ENCODE assay signal across 17 cellular contexts in the genomic region with DNA sequence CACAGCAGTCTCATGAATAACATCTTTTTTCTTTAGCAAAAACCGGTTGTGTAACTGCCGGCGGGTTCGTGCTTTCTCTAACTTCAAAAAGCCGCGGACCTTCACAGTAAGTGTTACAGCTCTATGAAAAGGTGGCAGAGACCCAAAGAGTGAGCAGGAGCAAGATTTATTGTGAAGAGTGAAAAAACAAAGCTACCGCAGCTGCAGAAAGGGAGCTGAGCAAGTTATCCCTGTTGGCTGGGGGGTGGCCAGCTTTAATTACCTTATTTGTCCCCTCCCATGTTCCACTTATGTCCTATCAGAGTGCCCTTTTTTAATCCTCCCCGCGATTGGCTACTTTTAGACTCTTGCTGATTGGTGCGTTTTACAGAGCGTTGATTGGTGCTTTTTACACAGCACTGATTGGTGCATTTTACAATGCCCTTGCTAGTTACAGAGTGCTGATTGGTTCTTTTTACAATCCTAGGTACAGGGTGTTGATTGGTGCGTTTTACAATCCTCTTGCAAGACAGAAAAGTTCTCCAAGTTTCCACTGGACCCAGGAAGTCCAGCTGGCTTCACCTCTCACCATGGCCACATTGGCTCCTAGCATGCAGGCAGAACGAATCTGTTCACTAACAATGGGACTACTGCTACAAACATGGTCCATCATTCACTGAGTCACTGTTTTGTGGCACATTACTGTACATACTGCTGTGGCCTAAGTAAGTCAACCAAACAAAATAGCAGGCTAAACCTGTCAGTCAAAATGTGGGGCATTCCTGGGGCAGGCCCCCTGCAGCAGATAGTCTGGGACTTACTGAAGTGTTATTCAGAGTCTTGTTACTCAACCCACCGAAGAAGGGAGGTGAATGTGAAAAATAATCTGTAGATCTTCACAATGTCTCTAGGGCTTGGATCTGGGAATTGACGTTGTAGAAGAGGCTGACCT. TPM values are rescaled to one million over a fixed set of nuclear protein-coding genes. Genes with fewer than 3 reads are reported as not detected.
DNase-seq lines count a peak whose midpoint lies in the region; ATAC-seq, FAIRE-seq and TF ChIP-seq lines count a peak whose summit lies in the region.
"Had no signal": no experiment of that assay in that cellular context is flagged by ENCODE, and none has a peak within 500 bp of the region (broad histone marks: within the 10 kb centered on the region; RNA-seq: fewer than 3 reads in every experiment).

No MANE protein-coding gene starts in this region.

- H3K36me3 ChIP-seq in GM12878 (ENCODE audit: control insufficient read depth in 2 of 2, insufficient read depth in 2 of 2, low read length in 1 of 2) (no peaks in the 10 kb centered on the region), spleen (no peaks in the 10 kb centered on the region)
- no peaks in the 10 kb centered on the region for H3K36me3 ChIP-seq in naive thymus-derived CD4-positive, alpha-beta T cell (ENCODE audit: control insufficient read depth in 2 of 3, insufficient read depth in 3 of 3, low read length in 3 of 3)

- TF ChIP-seq POLR2A in GM12878 (IDR thresholded peaks at IDR 0.05; ENCODE audit: low read depth, low read length) (no peak), spleen (IDR thresholded peaks at IDR 0.05) (no peak)

- SMC1A ChIA-PET in GM12878 (lab: Charles Lee; ENCODE audit: uncharacterized antibody, unreplicated experiment) = interaction anchor here (0.6 to 7.7 kb wide), 33 partner anchors 8 to 1543 kb away, joined by 3 to 93 read pairs (median 7); partner anchors contain the start of gene MYLIP

- H3K36me3 Mint-ChIP-seq in stimulated activated naive CD8-positive, alpha-beta T cell treated with anti-CD3 and anti-CD28 coated beads, Interleukin-15, Interleukin-2, amounts not matched to agents 100 ng/mL and 50 ng/mL, for 24 hours (ENCODE audit: low read depth) = peaks cover under 1% of the 10 kb centered on the region
- H3K36me3 Mint-ChIP-seq in naive thymus-derived CD4-positive, alpha-beta T cell = peaks cover 0 to 31% (median 9%) of the 10 kb centered on the region in 5 donors
- H3K36me3 Mint-ChIP-seq: stimulated activated naive B cell treated with anti-CD40 and anti-IgM and Interleukin-4, amounts not matched to agents 10 μg/mL and 1 μg/mL and 100 μg/mL, for 72 hours had no signal

- H3K4me2 ChIP-seq in GM12878 (ENCODE audit: control insufficient read depth, insufficient read depth) = no peak overlapping the region

- no peaks in the 10 kb centered on the region; the same call in 2 of the 3 replicates for H3K9me3 ChIP-seq in GM12878 (replicated peaks; ENCODE audit: control insufficient read depth, insufficient read depth, low read length)
- peaks cover 0 to 31% (median 11%) of the 10 kb centered on the region in 3 experiments for H3K9me3 ChIP-seq in naive thymus-derived CD4-positive, alpha-beta T cell (ENCODE audit: control insufficient read depth in 2 of 3, low read length in 3 of 3)
- H3K9me3 ChIP-seq in spleen = peaks cover 0 to 18% (median 9%) of the 10 kb centered on the region in 8 donors

- DNase-seq in stimulated activated naive CD8-positive, alpha-beta T cell treated with anti-CD3 and anti-CD28 coated beads, Interleukin-15, Interleukin-2, amounts not matched to agents 100 U/mL and 50 U/mL, for 24 hours = no peak
- DNase-seq in GM12878 (ENCODE audit: low read depth, low spot score) (no peak), spleen (no peak), NCI-H146 (lab: John Stamatoyannopoulos, UW) (no peak)
- no peak for DNase-seq in naive thymus-derived CD4-positive, alpha-beta T cell
- DNase-seq: activated CD4-positive, CD25-positive, alpha-beta regulatory T cell treated with anti-CD3 and anti-CD28 coated beads, Interleukin-2, amount 50 U/mL, for 72 hours; activated T-cell treated with anti-CD3 and anti-CD28 coated beads, Interleukin-2, amount 50 U/mL, for 24 hours; anterior cingulate cortex; GF-D8; NCI-H1092; stimulated activated naive B cell treated with anti-CD40 and anti-IgM and Interleukin-4, amounts not matched to agents 10 μg/mL and 1 μg/mL and 100 μg/mL, for 72 hours; T-helper 17 cell had no signal

- peak overlapping the region; percentile 45 for H3K27ac Mint-ChIP-seq in stimulated activated naive CD8-positive, alpha-beta T cell treated with anti-CD3 and anti-CD28 coated beads, Interleukin-15, Interleukin-2, amounts not matched to agents 100 ng/mL and 50 ng/mL, for 24 hours
- H3K27ac Mint-ChIP-seq in naive thymus-derived CD4-positive, alpha-beta T cell = peak overlapping the region in 8 of 9 donors; percentile 10 to 88 (median 62)
- H3K27ac Mint-ChIP-seq: activated T-cell treated with anti-CD3 and anti-CD28 coated beads, Interleukin-2, amount 50 U/mL, for 24 hours; stimulated activated naive B cell treated with anti-CD40 and anti-IgM and Interleukin-4, amounts not matched to agents 10 μg/mL and 1 μg/mL and 100 μg/mL, for 72 hours had no signal

- no TSS peak for BruUV-seq in GM12878 (replicated peaks; lab: Mats Ljungman, UMichigan)

- no peak overlapping the region for H3K27ac ChIP-seq in GM12878 (ENCODE audit: control insufficient read depth, insufficient read depth)
- no peak overlapping the region for H3K27ac ChIP-seq in naive thymus-derived CD4-positive, alpha-beta T cell (ENCODE audit: low read depth, low read length)
- no peak overlapping the region for H3K27ac ChIP-seq in spleen

- no peak overlapping the region for H3K4me3 ChIP-seq in GM12878
- H3K4me3 ChIP-seq in naive thymus-derived CD4-positive, alpha-beta T cell (ENCODE audit: low read length) = no peak overlapping the region
- H3K4me3 ChIP-seq in spleen = no peak overlapping the region

- peak overlapping the region; percentile 1 for H3K4me3 Mint-ChIP-seq in stimulated activated naive CD8-positive, alpha-beta T cell treated with anti-CD3 and anti-CD28 coated beads, Interleukin-15, Interleukin-2, amounts not matched to agents 100 ng/mL and 50 ng/mL, for 24 hours
- H3K4me3 Mint-ChIP-seq in naive thymus-derived CD4-positive, alpha-beta T cell = peak overlapping the region in 5 of 10 donors; percentile 37 to 48 (median 39)
- H3K4me3 Mint-ChIP-seq: activated T-cell treated with anti-CD3 and anti-CD28 coated beads, Interleukin-2, amount 50 U/mL, for 24 hours; stimulated activated naive B cell treated with anti-CD40 and anti-IgM and Interleukin-4, amounts not matched to agents 10 μg/mL and 1 μg/mL and 100 μg/mL, for 72 hours; T-helper 17 cell had no signal

- RAD21 ChIA-PET in GM12878 (lab: Charles Lee; ENCODE audit: unreplicated experiment) = interaction anchor here (1.1 to 5.8 kb wide), 25 partner anchors 11 to 556 kb away, joined by 3 to 129 read pairs (median 8); partner anchors contain the start of gene MYLIP

- intact Hi-C loops in GM12878 (cut with micrococcal nuclease; ENCODE audit: unreplicated experiment) = loop anchor here (2.0 kb wide), 2 partner anchors 23 to 53 kb away; partner anchors contain the start of gene MYLIP
- intact Hi-C loops in naive thymus-derived CD4-positive, alpha-beta T cell (cut with micrococcal nuclease) = loop anchor here (5.0 to 10.0 kb wide), 2 partner anchors 187 to 279 kb away; no protein-coding TSS in a partner anchor
- intact Hi-C loops in spleen (cut with DNase I; ENCODE audit: low total_unique reads) = loop anchor here (5.0 to 10.0 kb wide), 2 partner anchors 57 to 489 kb away; partner anchors contain the start of gene MYLIP

- H3K9me3 Mint-ChIP-seq in stimulated activated naive CD8-positive, alpha-beta T cell treated with anti-CD3 and anti-CD28 coated beads, Interleukin-15, Interleukin-2, amounts not matched to agents 100 ng/mL and 50 ng/mL, for 24 hours = peaks cover 15% of the 10 kb centered on the region
- H3K9me3 Mint-ChIP-seq in naive thymus-derived CD4-positive, alpha-beta T cell = peaks cover 2 to 51% (median 23%) of the 10 kb centered on the region in 11 donors

- CTCF ChIA-PET in GM12878 (lab: Yijun Ruan, JAX) = interaction anchor here (1.0 to 3.9 kb wide), 32 partner anchors 9 to 659 kb away, joined by 3 to 130 read pairs (median 10); partner anchors contain the start of gene MYLIP
- CTCF ChIA-PET in naive thymus-derived CD4-positive, alpha-beta T cell (lab: Charles Lee) = interaction anchor here (0.6 to 9.1 kb wide), 6 partner anchors 45 to 735 kb away, joined by 3 to 77 read pairs (median 4); partner anchors contain the start of gene MYLIP

- H3K79me2 ChIP-seq in GM12878 (ENCODE audit: control insufficient read depth, insufficient read depth, low read length) = no peaks in the 10 kb centered on the region

- H3K4me1 ChIP-seq in GM12878 (ENCODE audit: control insufficient read depth, insufficient read depth, low read length) (no peaks in the 10 kb centered on the region), spleen (peaks cover 0 to 23% (median 7%) of the 10 kb centered on the region in 6 donors)
- H3K4me1 ChIP-seq in naive thymus-derived CD4-positive, alpha-beta T cell (ENCODE audit: control insufficient read depth in 2 of 2, insufficient read depth in 2 of 2, low read length in 2 of 2) = peaks cover 10 to 21% of the 10 kb centered on the region in 2 donors

- H3K27me3 ChIP-seq in GM12878 (replicated peaks in 1 of 2; ENCODE audit: control insufficient read depth in 2 of 2, insufficient read depth in 2 of 2, low read length in 1 of 2) (no peaks in the 10 kb centered on the region), spleen (replicated peaks in 1 of 7) (peaks cover 0 to 7% (median 0%) of the 10 kb centered on the region in 7 donors)
- no peaks in the 10 kb centered on the region for H3K27me3 ChIP-seq in naive thymus-derived CD4-positive, alpha-beta T cell (ENCODE audit: control insufficient read depth in 2 of 2, insufficient read depth in 2 of 2, low read length in 2 of 2)

- TF ChIP-seq EP300 in GM12878 (IDR thresholded peaks at IDR 0.05; ENCODE audit: borderline replicate concordance in 1 of 2, control insufficient read depth in 1 of 2, low read depth in 2 of 2, low read length in 2 of 2) = no peak

- no peak for TF ChIP-seq CTCF in GM12878 (IDR thresholded peaks at IDR 0.05 in 2 of 3, conservative IDR thresholded peaks at IDR 0.05 in 1 of 3; ENCODE audit: control insufficient read depth in 2 of 3, extremely low read depth in 1 of 3, insufficient read depth in 1 of 3, low read depth in 3 of 3, low read length in 3 of 3)
- TF ChIP-seq CTCF in spleen (IDR thresholded peaks at IDR 0.05 in 8 of 11, conservative IDR thresholded peaks at IDR 0.05 in 3 of 11) = no peak

- no peak overlapping the region for H2AFZ ChIP-seq in GM12878 (ENCODE audit: control insufficient read depth, low read depth, low read length)

- TF ChIP-seq RAD21 in GM12878 (IDR thresholded peaks at IDR 0.05; ENCODE audit: insufficient read depth, low read depth, low read length) = no peak

- no peaks in the 10 kb centered on the region for H4K20me1 ChIP-seq in GM12878 (ENCODE audit: control insufficient read depth, insufficient read depth)

- no peak overlapping the region for H3K9ac ChIP-seq in GM12878 (ENCODE audit: control insufficient read depth, insufficient read depth, low read length)

- ATAC-seq in stimulated activated naive CD8-positive, alpha-beta T cell treated with anti-CD3 and anti-CD28 coated beads, Interleukin-15, Interleukin-2, amounts not matched to agents 100 U/mL and 50 U/mL, for 24 hours = no peak
- ATAC-seq in GM12878 (peak; percentile 43), GM21529 (IDR thresholded peaks at IDR 0.05; ENCODE audit: unreplicated experiment) (no peak), HG02678 (IDR thresholded peaks at IDR 0.05; ENCODE audit: unreplicated experiment) (no peak)
- no peak for ATAC-seq in naive thymus-derived CD4-positive, alpha-beta T cell
- ATAC-seq: T-helper 17 cell had no signal

- H3K27me3 Mint-ChIP-seq in stimulated activated naive CD8-positive, alpha-beta T cell treated with anti-CD3 and anti-CD28 coated beads, Interleukin-15, Interleukin-2, amounts not matched to agents 100 ng/mL and 50 ng/mL, for 24 hours = no peaks in the 10 kb centered on the region
- H3K27me3 Mint-ChIP-seq in naive thymus-derived CD4-positive, alpha-beta T cell = peaks cover 0 to 7% (median 0%) of the 10 kb centered on the region in 5 donors
- H3K27me3 Mint-ChIP-seq: activated T-cell treated with anti-CD3 and anti-CD28 coated beads, Interleukin-2, amount 50 U/mL, for 24 hours had no signal

- peaks cover 23% of the 10 kb centered on the region for H3K4me1 Mint-ChIP-seq in stimulated activated naive CD8-positive, alpha-beta T cell treated with anti-CD3 and anti-CD28 coated beads, Interleukin-15, Interleukin-2, amounts not matched to agents 100 ng/mL and 50 ng/mL, for 24 hours (ENCODE audit: low read depth)
- peaks cover 5 to 55% (median 43%) of the 10 kb centered on the region in 7 donors for H3K4me1 Mint-ChIP-seq in naive thymus-derived CD4-positive, alpha-beta T cell

- 86% methylated on average over 15 of the region's 15 CpGs for WGBS in GM12878 (ENCODE audit: insufficient coverage, insufficient replicate concordance, low lambda C conversion rate, missing lambda C conversion rate)
- whole genome bisulfite sequencing in spleen, 5 donors = 87 to 98% (median 93%) methylated on average over 15 of the region's 15 CpGs

- in situ Hi-C loops in GM12878 (cut with MboI) = loop anchor here (5.0 kb wide), 1 partner anchor 489 kb away; no protein-coding TSS in a partner anchor

- no peak for FAIRE-seq in GM12878 (lab: Jason Lieb, UNC)
- FAIRE-seq: D721Med, endothelial cell of umbilical vein had no signal

- POLR2A ChIA-PET in GM12878 (lab: Charles Lee) = interaction anchor here (1.1 kb wide), 2 partner anchors 20 to 51 kb away, joined by 3 read pairs; no protein-coding TSS in a partner anchor
- POLR2A ChIA-PET in naive thymus-derived CD4-positive, alpha-beta T cell (lab: Charles Lee) = interaction anchor here (0.8 to 1.5 kb wide), 2 partner anchors 49 to 50 kb away, joined by 4 read pairs; no protein-coding TSS in a partner anchor

RNA-seq across cellular contexts. Expression of gene MYLIP, which starts 52.8 kb away (rescaled TPM):
- 123 and 131 TPM in 2 replicates for total RNA-seq in GM12878 (2013; cell fraction: nucleolus; rRNA removed)
- total RNA-seq in GM12878 (2014; rRNA removed) = 12.9 and 15.1 TPM in 2 replicates
- total RNA-seq in GM12878 (2014; rRNA removed; fragmentation: Illumina TruSeq; extraction: Trizol) = 12.8 and 13.0 TPM in 2 replicates
- total RNA-seq in GM12878 (2021) = 14.7 and 15.2 TPM in 2 replicates
- 10.8 TPM for polyA plus RNA-seq in GM12878 (2011; ENCODE audit: low read depth)
- polyA plus RNA-seq in GM12878 (2011; rRNA removed) = 122 and 123 TPM in 2 replicates
- 73.6 and 81.0 TPM in 2 replicates for polyA plus RNA-seq in GM12878 (2011; cell fraction: cytosol; rRNA removed)
- 120 and 147 TPM in 2 replicates for polyA plus RNA-seq in GM12878 (2011; cell fraction: nucleus; rRNA removed)
- polyA plus RNA-seq in GM12878 (2012) = 11.3 and 20.8 TPM in 2 replicates
- 12.3 and 13.0 TPM in 2 replicates for polyA plus RNA-seq in GM12878 (2014; fragmentation: Illumina TruSeq; extraction: Trizol)
- 1 to 10 TPM; 5.3 to 5.8 TPM for polyA plus RNA-seq in GM12878 (2014; fragmentation: Nextera tagmentation; extraction: Ambion mirVana)
- 14.1 and 16.5 TPM in 2 replicates for polyA plus RNA-seq in GM12878 (2014; rRNA removed)
- polyA plus RNA-seq in GM12878 (2016; fragmentation: Nextera tagmentation; extraction: Ambion mirVana) = 1 to 10 TPM; 5.6 to 7.1 TPM
- 124 and 137 TPM in 2 replicates for polyA minus RNA-seq in GM12878 (2011; rRNA and poly(A)+ RNA removed)
- polyA minus RNA-seq in GM12878 (2011; cell fraction: cytosol; rRNA and poly(A)+ RNA removed) = 37.2 and 44.1 TPM in 2 replicates
- polyA minus RNA-seq in GM12878 (2011; cell fraction: nucleus; rRNA and poly(A)+ RNA removed) = 67.3 and 86.4 TPM in 2 replicates
- 100 to 1,000 TPM in 2 of 5 experiments, 10 to 100 TPM in 3; 17.8 to 215 (median 23.0) TPM for total RNA-seq in naive thymus-derived CD4-positive, alpha-beta T cell
- 10 to 100 TPM; 70.1 to 75.8 TPM for polyA plus RNA-seq in naive thymus-derived CD4-positive, alpha-beta T cell
- 10 to 100 TPM; 33.3 to 66.8 (median 50.9) TPM for total RNA-seq in spleen
- 10 to 100 TPM; 12.5 to 21.2 (median 15.5) TPM for polyA plus RNA-seq in spleen

RNA-seq across cellular contexts. Expression of gene GMPR, which starts 56.7 kb away (rescaled TPM):
- not detected in 2 replicates for total RNA-seq in GM12878 (2013; cell fraction: nucleolus; rRNA removed)
- 0.22 and 0.62 TPM in 2 replicates for total RNA-seq in GM12878 (2014; rRNA removed)
- 0.18 and 0.23 TPM in 2 replicates for total RNA-seq in GM12878 (2014; rRNA removed; fragmentation: Illumina TruSeq; extraction: Trizol)
- 0.67 and 1.1 TPM in 2 replicates for total RNA-seq in GM12878 (2021)
- 0.47 TPM for polyA plus RNA-seq in GM12878 (2011; ENCODE audit: low read depth)
- 0.78 and 1.8 TPM in 2 replicates for polyA plus RNA-seq in GM12878 (2011; rRNA removed)
- 1.8 and 1.9 TPM in 2 replicates for polyA plus RNA-seq in GM12878 (2011; cell fraction: cytosol; rRNA removed)
- 1.1 TPM in 2 replicates for polyA plus RNA-seq in GM12878 (2011; cell fraction: nucleus; rRNA removed)
- 1.9 and 3.2 TPM in 2 replicates for polyA plus RNA-seq in GM12878 (2012)
- 0.78 and 0.84 TPM in 2 replicates for polyA plus RNA-seq in GM12878 (2014; fragmentation: Illumina TruSeq; extraction: Trizol)
- under 1 TPM in 1 of 2 experiments, not detected in 1; 0.49 TPM for polyA plus RNA-seq in GM12878 (2014; fragmentation: Nextera tagmentation; extraction: Ambion mirVana)
- polyA plus RNA-seq in GM12878 (2014; rRNA removed) = 0.32 and 0.55 TPM in 2 replicates
- polyA plus RNA-seq in GM12878 (2016; fragmentation: Nextera tagmentation; extraction: Ambion mirVana) = under 1 TPM; 0.15 to 0.24 TPM
- 1.0 and 1.2 TPM in 2 replicates for polyA minus RNA-seq in GM12878 (2011; rRNA and poly(A)+ RNA removed)
- polyA minus RNA-seq in GM12878 (2011; cell fraction: cytosol; rRNA and poly(A)+ RNA removed) = 0.94 and 1.0 TPM in 2 replicates
- 0.24 and 0.67 TPM in 2 replicates for polyA minus RNA-seq in GM12878 (2011; cell fraction: nucleus; rRNA and poly(A)+ RNA removed)
- total RNA-seq in naive thymus-derived CD4-positive, alpha-beta T cell = 1 to 10 TPM in 2 of 5 experiments, under 1 TPM in 1, not detected in 2; 0.93 to 2.1 (median 1.5) TPM
- under 1 TPM; 0.60 to 0.91 TPM for polyA plus RNA-seq in naive thymus-derived CD4-positive, alpha-beta T cell
- 10 to 100 TPM in 6 of 7 donors, 1 to 10 TPM in 1; 9.6 to 37.4 (median 14.0) TPM for total RNA-seq in spleen
- 10 to 100 TPM in 1 of 3 donors, 1 to 10 TPM in 2; 5.4 to 16.3 (median 6.6) TPM for polyA plus RNA-seq in spleen
